1 cellular context compared by ENCODE assay signal in the genomic region with DNA sequence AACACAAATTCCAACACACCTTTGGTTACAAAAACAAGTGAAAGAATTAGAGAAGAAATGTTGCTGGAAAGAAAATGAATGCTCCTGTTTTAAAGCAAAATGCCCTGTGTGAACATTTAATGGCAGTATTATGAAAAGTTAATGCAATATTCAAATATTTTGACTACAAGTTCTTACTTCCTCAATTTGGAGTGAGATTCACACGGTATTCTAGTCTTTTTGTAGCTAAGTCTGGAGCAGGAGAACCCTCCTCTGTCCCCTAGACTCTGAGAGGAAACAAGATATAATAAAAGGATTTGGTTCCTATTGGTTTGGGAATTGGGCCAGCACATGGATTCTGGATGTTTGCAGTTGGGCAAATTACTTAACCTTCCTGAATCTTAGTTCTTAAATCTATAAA.
TF ChIP-seq lines count a peak whose summit lies in the region.

No MANE protein-coding gene starts in this region.

TF ChIP-seq in SK-N-SH, 30 proteins besides CTCF, POLR2A, EP300 and RAD21 (continued from another document):
- TF ChIP-seq, protein P1, sequence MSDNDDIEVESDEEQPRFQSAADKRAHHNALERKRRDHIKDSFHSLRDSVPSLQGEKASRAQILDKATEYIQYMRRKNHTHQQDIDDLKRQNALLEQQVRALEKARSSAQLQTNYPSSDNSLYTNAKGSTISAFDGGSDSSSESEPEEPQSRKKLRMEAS (IDR thresholded peaks at IDR 0.05; ENCODE audit: low read depth): no peak
TF ChIP-seq in SK-N-SH: peak in this region for 0.
